In the genomic region with DNA sequence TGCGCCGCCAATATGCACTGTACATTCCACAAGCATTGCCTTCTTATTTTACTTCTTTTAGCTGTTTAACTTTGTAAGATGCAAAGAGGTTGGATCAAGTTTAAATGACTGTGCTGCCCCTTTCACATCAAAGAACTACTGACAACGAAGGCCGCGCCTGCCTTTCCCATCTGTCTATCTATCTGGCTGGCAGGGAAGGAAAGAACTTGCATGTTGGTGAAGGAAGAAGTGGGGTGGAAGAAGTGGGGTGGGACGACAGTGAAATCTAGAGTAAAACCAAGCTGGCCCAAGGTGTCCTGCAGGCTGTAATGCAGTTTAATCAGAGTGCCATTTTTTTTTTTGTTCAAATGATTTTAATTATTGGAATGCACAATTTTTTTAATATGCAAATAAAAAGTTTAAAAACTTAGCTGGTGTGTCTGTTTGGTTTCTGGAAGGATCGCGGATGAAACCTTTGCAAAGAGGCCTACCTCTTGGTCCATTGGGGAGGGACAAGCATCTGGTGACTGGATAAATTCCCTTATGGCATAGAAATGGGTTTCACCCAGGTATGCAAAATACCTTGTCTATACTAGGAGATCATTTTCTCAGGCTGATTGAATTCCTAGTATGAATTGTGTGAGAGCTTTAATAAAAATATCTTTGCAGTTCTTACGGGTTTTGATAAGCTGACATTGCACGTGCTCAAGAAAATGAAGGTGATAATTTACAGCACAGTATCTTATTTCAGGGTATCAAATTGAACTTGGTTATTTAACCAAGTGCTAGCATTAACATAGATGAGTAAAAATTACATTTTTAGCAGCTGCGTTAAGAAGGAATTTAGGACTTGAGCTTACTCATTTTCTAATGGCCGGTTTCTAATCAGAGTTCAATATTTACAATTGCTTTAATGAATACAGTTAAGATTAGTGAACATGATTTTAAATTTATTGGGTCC, we compare ENCODE assay signal across 7 cellular contexts. TPM values are rescaled to one million over a fixed set of nuclear protein-coding genes. Genes with fewer than 3 reads are reported as not detected.
DNase-seq lines count a peak whose midpoint lies in the region; ATAC-seq, FAIRE-seq and TF ChIP-seq lines count a peak whose summit lies in the region.
"Not testable (repeated sequence)": the region's sequence is repeated elsewhere in the genome, so short reads cannot be mapped to it uniquely, and the experiment has no call there.

No MANE protein-coding gene starts in this region.

- not testable (repeated sequence) for H3K9me3 Mint-ChIP-seq in astrocyte (ENCODE audit: unreplicated experiment)

- H3F3A ChIP-seq in Loucy (ENCODE audit: low read depth) = peaks cover 12% of the 10 kb centered on the region

- H4K20me1 ChIP-seq in Loucy (ENCODE audit: insufficient read depth, low read length, poor library complexity, severe bottlenecking) (peaks cover 18% of the 10 kb centered on the region), astrocyte (ENCODE audit: insufficient read depth, low read length) (peaks cover 13% of the 10 kb centered on the region)

- not testable (repeated sequence) for H3K27me3 Mint-ChIP-seq in T-helper 17 cell; astrocyte (ENCODE audit: low read depth, unreplicated experiment)

- H3K27ac ChIP-seq in astrocyte (ENCODE audit: low read depth, low read length) (peak overlapping the region; percentile 94), lower lobe of right lung (peak overlapping the region; percentile 98), rectal smooth muscle tissue (ENCODE audit: low read depth, low read length) (peak overlapping the region; percentile 45)

- H3K9me3 ChIP-seq in Loucy (ENCODE audit: insufficient read depth, low read depth, low read length); T-helper 17 cell (ENCODE audit: control insufficient read depth, low read length, poor library complexity, severe bottlenecking); astrocyte (ENCODE audit: insufficient read depth, low read depth, low read length); lower lobe of right lung: not testable (repeated sequence)

- DNase-seq in GM12865 (ENCODE audit: low read depth) = peak; percentile 64
- not testable (repeated sequence) for DNase-seq in T-helper 17 cell; astrocyte (ENCODE audit: low read depth); epithelial cell of proximal tubule (ENCODE audit: low read depth); lower lobe of right lung

- H3K4me1 Mint-ChIP-seq in T-helper 17 cell = peaks cover 25% of the 10 kb centered on the region
- not testable (repeated sequence) for H3K4me1 Mint-ChIP-seq in astrocyte (ENCODE audit: low read depth, unreplicated experiment)

- H3K79me2 ChIP-seq in Loucy (ENCODE audit: insufficient read depth, low read length) (peaks cover 85% of the 10 kb centered on the region), astrocyte (ENCODE audit: insufficient read depth, low read length) (peaks cover 43% of the 10 kb centered on the region)

- peak; percentile 39 for FAIRE-seq in astrocyte (lab: Jason Lieb, UNC)

- intact Hi-C loops in lower lobe of right lung (cut with DNase I) = not testable (repeated sequence)

- H3K36me3 Mint-ChIP-seq in T-helper 17 cell (ENCODE audit: low read depth) = peaks cover 10% of the 10 kb centered on the region
- H3K36me3 Mint-ChIP-seq in astrocyte (ENCODE audit: low read depth, unreplicated experiment) = peaks cover 11% of the 10 kb centered on the region

- H3K36me3 ChIP-seq in Loucy (ENCODE audit: insufficient read depth, low read length) = peaks cover 28% of the 10 kb centered on the region
- not testable (repeated sequence) for H3K36me3 ChIP-seq in astrocyte (ENCODE audit: insufficient read depth, low read length); lower lobe of right lung; rectal smooth muscle tissue (ENCODE audit: control insufficient read depth, insufficient read depth, low read length)

- not testable (repeated sequence) for H2AFZ ChIP-seq in Loucy (ENCODE audit: low read length); astrocyte (ENCODE audit: low read depth, low read length)

- H3K4me3 Mint-ChIP-seq in T-helper 17 cell (peak overlapping the region; percentile 95), astrocyte (ENCODE audit: unreplicated experiment) (peak overlapping the region; percentile 90)

- H3K4me1 ChIP-seq in Loucy (ENCODE audit: insufficient read depth, low read length, poor library complexity, severe bottlenecking) (peaks cover 35% of the 10 kb centered on the region), astrocyte (ENCODE audit: insufficient read depth, low read length) (peaks cover 25% of the 10 kb centered on the region)
- H3K4me1 ChIP-seq in lower lobe of right lung; rectal smooth muscle tissue (ENCODE audit: control insufficient read depth, insufficient read depth, low read length): not testable (repeated sequence)

- not testable (repeated sequence) for ATAC-seq in T-helper 17 cell, lower lobe of right lung

- H3K9me2 ChIP-seq in Loucy (replicated peaks; ENCODE audit: low read depth, low read length) = not testable (repeated sequence)

- H3K4me3 ChIP-seq in GM12865 (ENCODE audit: low read depth, low read length) (peak overlapping the region; percentile 90), Loucy (ENCODE audit: low read length, poor library complexity, severe bottlenecking) (peak overlapping the region; percentile 89), astrocyte (ENCODE audit: insufficient read depth, low read depth, low read length) (peak overlapping the region; percentile 90), epithelial cell of proximal tubule (ENCODE audit: low read depth, low read length) (peak overlapping the region; percentile 93), lower lobe of right lung (peak overlapping the region; percentile 76), rectal smooth muscle tissue (ENCODE audit: low read length) (peak overlapping the region; percentile 59)

- peaks cover 25% of the 10 kb centered on the region for H3K27me3 ChIP-seq in Loucy (ENCODE audit: insufficient read depth, low read length, poor library complexity, severe bottlenecking)
- H3K27me3 ChIP-seq in astrocyte (ENCODE audit: insufficient read depth, low read length); lower lobe of right lung (ENCODE audit: low read depth); rectal smooth muscle tissue (ENCODE audit: control insufficient read depth, insufficient read depth, low read length): not testable (repeated sequence)

- peak overlapping the region; percentile 100 for H3K27ac Mint-ChIP-seq in T-helper 17 cell
- H3K27ac Mint-ChIP-seq in astrocyte (ENCODE audit: unreplicated experiment) = peak overlapping the region; percentile 90

- not testable (repeated sequence) for TF ChIP-seq CTCF in GM12865 (IDR thresholded peaks at IDR 0.05; ENCODE audit: insufficient read depth, low read depth, low read length, missing control alignments); Loucy (conservative IDR thresholded peaks at IDR 0.05; ENCODE audit: low read length); astrocyte (IDR thresholded peaks at IDR 0.05; ENCODE audit: insufficient read depth, low read depth, low read length); epithelial cell of proximal tubule (conservative IDR thresholded peaks at IDR 0.05; ENCODE audit: low read depth, low read length); lower lobe of right lung (IDR thresholded peaks at IDR 0.05)

- H3K4me2 ChIP-seq in Loucy (ENCODE audit: low read depth, low read length, poor library complexity, severe bottlenecking) (peak overlapping the region; percentile 89), astrocyte (ENCODE audit: low read length) (peak overlapping the region; percentile 90)

- H3K9ac ChIP-seq in Loucy (ENCODE audit: low read depth, low read length, poor library complexity, severe bottlenecking) (peak overlapping the region; percentile 100), astrocyte (ENCODE audit: low read length) (peak overlapping the region; percentile 100)
- H3K9ac ChIP-seq in rectal smooth muscle tissue (ENCODE audit: low read length) = not testable (repeated sequence)

RNA-seq across cellular contexts. Expression of gene TMSB4X, which starts 2.2 kb away (rescaled TPM):
- total RNA-seq in T-helper 17 cell (1,000 to 10,000 TPM; 5,781 to 7,183 TPM), astrocyte (3,722 and 4,388 TPM in 2 replicates), epithelial cell of proximal tubule (5,522 and 5,862 TPM in 2 replicates), lower lobe of right lung (4,922 TPM)

Comparison
In these comparisons a context has a peak if more than half of its experiments do, and no peak if none do; other contexts are left out.
1. H3K27ac ChIP-seq: peak in every context shown above with its lines; median percentile 98 in lower lobe of right lung; 94 in astrocyte; 45 in rectal smooth muscle tissue.